Comparison of ENCODE assay signal across 8 cellular contexts in the genomic region with DNA sequence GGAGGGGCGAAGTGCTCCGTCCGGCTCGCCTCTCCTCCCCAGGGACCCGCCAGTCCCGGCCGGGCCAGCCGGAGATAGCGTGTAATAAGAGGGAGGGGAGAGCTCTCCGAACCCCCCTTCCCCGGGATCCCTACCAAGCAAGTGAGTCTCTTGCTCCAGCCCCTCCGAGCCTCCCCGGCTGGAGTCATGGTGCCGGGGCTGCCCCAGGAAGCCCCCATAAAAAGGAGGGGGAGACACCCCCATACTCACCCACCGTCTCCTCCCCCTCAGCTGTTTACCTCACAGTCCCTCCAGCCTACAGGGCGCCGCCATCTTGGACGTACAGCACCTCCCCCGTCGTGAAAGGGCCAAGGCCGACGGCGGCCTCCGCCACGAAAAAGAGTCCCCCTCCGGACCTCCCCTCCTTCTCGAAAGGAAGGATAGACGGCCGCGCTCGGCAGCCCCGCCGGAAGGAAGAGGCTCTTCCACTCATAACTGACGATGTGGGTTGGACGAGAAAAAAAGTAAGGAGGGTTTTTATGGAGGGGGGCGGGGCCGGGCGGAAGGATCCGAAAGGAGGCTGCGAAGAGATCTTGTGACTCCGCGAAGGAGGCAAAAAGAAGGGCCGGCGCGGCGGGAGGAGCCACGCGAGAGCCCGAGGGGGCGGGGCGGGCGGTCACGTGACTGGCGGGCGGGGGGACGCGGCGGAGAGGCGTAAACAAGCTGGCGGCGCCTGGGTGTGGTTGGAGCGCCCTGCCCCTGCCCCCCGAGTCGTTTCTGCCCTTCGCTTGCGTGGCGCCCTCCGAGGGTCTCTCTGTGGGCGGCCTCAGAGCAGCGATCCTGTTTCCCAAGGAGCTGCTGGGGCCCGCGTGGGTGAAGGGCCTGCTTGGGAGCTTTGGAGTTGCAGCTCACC. TPM values are rescaled to one million over a fixed set of nuclear protein-coding genes. Genes with fewer than 3 reads are reported as not detected.
DNase-seq lines count a peak whose midpoint lies in the region; ATAC-seq and TF ChIP-seq lines count a peak whose summit lies in the region.

A gene (minus strand): TSS at position 323 of the 892 bp plus-strand sequence. CDS start 15,744 bp downstream, outside the sequence.

- no peak for TF ChIP-seq RAD21 in liver (IDR thresholded peaks at IDR 0.05)

- H3K36me3 ChIP-seq in liver (ENCODE audit: control insufficient read depth in 4 of 4, insufficient read depth in 3 of 4, low read depth in 1 of 4, low read length in 3 of 4) = no peaks in the 10 kb centered on the region

- DNase-seq in AML-193 (lab: John Stamatoyannopoulos, UW) (peak; percentile 83 to 87), NCI-H774 (lab: John Stamatoyannopoulos, UW) (peak; percentile 95), dermis microvascular lymphatic vessel endothelial cell (ENCODE audit: low read depth in 2 of 2) (peak; percentile 82 to 96)
- peak; percentile 97 to 98 for DNase-seq in activated CD4-positive, alpha-beta T cell treated with anti-CD3 and anti-CD28 coated beads, Interleukin-2, amount 50 U/mL, for 48 hours
- DNase-seq in stimulated activated CD4-positive, alpha-beta T cell treated with anti-CD3 and anti-CD28 coated beads, Interleukin-4, amount 100 ng/mL, for 1 hour = peak; percentile 98

- no peak for TF ChIP-seq CTCF in liver (IDR thresholded peaks at IDR 0.05; ENCODE audit: low read depth, low read length, missing input control)

- under 1% methylated on average over 72 of the region's 72 CpGs for WGBS in liver

- peak within 1 kb of the TSS; percentile 98 for H3K27ac ChIP-seq in liver (ENCODE audit: low read depth in 1 of 2, low read length in 2 of 2)

- H3K27me3 ChIP-seq in liver (ENCODE audit: control insufficient read depth in 4 of 4, insufficient read depth in 4 of 4, low read length in 3 of 4) = no peaks in the 10 kb centered on the region

- peak within 1 kb of the TSS; percentile 95 to 99 (median 96) for H3K4me3 ChIP-seq in liver (ENCODE audit: low read depth in 1 of 3, low read length in 3 of 3)

- ATAC-seq in GM19351 (IDR thresholded peaks at IDR 0.05; ENCODE audit: unreplicated experiment) (peak; percentile 67), HG03565 (IDR thresholded peaks at IDR 0.05; ENCODE audit: unreplicated experiment) (peak; percentile 52)

- H3K4me1 ChIP-seq in liver (ENCODE audit: control insufficient read depth in 4 of 4, insufficient read depth in 4 of 4, low read length in 3 of 4) = peaks cover 3 to 23% (median 18%) of the 10 kb centered on the region in 4 donors

- H3K9ac ChIP-seq in liver (ENCODE audit: low read depth in 1 of 2, low read length in 2 of 2) = peak within 1 kb of the TSS; percentile 79 to 97

- H3K9me3 ChIP-seq in liver (ENCODE audit: control insufficient read depth in 4 of 4, low read length in 3 of 4) = no peaks in the 10 kb centered on the region

TF ChIP-seq in liver, 16 proteins besides CTCF, POLR2A, EP300 and RAD21:
- TF ChIP-seq, protein P1, sequence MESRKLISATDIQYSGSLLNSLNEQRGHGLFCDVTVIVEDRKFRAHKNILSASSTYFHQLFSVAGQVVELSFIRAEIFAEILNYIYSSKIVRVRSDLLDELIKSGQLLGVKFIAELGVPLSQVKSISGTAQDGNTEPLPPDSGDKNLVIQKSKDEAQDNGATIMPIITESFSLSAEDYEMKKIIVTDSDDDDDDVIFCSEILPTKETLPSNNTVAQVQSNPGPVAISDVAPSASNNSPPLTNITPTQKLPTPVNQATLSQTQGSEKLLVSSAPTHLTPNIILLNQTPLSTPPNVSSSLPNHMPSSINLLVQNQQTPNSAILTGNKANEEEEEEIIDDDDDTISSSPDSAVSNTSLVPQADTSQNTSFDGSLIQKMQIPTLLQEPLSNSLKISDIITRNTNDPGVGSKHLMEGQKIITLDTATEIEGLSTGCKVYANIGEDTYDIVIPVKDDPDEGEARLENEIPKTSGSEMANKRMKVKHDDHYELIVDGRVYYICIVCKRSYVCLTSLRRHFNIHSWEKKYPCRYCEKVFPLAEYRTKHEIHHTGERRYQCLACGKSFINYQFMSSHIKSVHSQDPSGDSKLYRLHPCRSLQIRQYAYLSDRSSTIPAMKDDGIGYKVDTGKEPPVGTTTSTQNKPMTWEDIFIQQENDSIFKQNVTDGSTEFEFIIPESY (IDR thresholded peaks at IDR 0.05) = peak; percentile 91
- TF ChIP-seq FOXA2 (IDR thresholded peaks at IDR 0.05) (no peak), HNF4G (IDR thresholded peaks at IDR 0.05) (no peak), SP1 (IDR thresholded peaks at IDR 0.05) (peak; percentile 74), TAF1 (conservative IDR thresholded peaks at IDR 0.05) (peak; percentile 95), GABPA (IDR thresholded peaks at IDR 0.05 in 1 of 2, conservative IDR thresholded peaks at IDR 0.05 in 1 of 2) (peak in 1 of 2 donors; percentile 73), YY1 (IDR thresholded peaks at IDR 0.05) (peak; percentile 99), EGR1 (IDR thresholded peaks at IDR 0.05; ENCODE audit: low read depth in 2 of 2) (peak in 1 of 2 donors; percentile 48), RXRA (IDR thresholded peaks at IDR 0.05) (peak; percentile 28 to 58), NR2F2 (IDR thresholded peaks at IDR 0.05) (peak; percentile 54), FOXA1 (IDR thresholded peaks at IDR 0.05) (no peak), JUND (IDR thresholded peaks at IDR 0.05) (peak; percentile 38 to 60), HNF4A (conservative IDR thresholded peaks at IDR 0.05) (peak in 1 of 2 donors; percentile 2)
- TF ChIP-seq, protein P2, sequence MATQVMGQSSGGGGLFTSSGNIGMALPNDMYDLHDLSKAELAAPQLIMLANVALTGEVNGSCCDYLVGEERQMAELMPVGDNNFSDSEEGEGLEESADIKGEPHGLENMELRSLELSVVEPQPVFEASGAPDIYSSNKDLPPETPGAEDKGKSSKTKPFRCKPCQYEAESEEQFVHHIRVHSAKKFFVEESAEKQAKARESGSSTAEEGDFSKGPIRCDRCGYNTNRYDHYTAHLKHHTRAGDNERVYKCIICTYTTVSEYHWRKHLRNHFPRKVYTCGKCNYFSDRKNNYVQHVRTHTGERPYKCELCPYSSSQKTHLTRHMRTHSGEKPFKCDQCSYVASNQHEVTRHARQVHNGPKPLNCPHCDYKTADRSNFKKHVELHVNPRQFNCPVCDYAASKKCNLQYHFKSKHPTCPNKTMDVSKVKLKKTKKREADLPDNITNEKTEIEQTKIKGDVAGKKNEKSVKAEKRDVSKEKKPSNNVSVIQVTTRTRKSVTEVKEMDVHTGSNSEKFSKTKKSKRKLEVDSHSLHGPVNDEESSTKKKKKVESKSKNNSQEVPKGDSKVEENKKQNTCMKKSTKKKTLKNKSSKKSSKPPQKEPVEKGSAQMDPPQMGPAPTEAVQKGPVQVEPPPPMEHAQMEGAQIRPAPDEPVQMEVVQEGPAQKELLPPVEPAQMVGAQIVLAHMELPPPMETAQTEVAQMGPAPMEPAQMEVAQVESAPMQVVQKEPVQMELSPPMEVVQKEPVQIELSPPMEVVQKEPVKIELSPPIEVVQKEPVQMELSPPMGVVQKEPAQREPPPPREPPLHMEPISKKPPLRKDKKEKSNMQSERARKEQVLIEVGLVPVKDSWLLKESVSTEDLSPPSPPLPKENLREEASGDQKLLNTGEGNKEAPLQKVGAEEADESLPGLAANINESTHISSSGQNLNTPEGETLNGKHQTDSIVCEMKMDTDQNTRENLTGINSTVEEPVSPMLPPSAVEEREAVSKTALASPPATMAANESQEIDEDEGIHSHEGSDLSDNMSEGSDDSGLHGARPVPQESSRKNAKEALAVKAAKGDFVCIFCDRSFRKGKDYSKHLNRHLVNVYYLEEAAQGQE (IDR thresholded peaks at IDR 0.05) = peak; percentile 70
- TF ChIP-seq, protein P3, sequence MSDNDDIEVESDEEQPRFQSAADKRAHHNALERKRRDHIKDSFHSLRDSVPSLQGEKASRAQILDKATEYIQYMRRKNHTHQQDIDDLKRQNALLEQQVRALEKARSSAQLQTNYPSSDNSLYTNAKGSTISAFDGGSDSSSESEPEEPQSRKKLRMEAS (IDR thresholded peaks at IDR 0.05) = no peak
- TF ChIP-seq, protein P4, sequence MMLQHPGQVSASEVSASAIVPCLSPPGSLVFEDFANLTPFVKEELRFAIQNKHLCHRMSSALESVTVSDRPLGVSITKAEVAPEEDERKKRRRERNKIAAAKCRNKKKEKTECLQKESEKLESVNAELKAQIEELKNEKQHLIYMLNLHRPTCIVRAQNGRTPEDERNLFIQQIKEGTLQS (IDR thresholded peaks at IDR 0.05) = peak; percentile 77

RNA-seq across cellular contexts. Expression of the gene that starts here (rescaled TPM):
- total RNA-seq in dermis microvascular lymphatic vessel endothelial cell (15.0 and 23.3 TPM in 2 replicates), liver (10 to 100 TPM; 19.9 to 33.5 TPM)
- 10 to 100 TPM in 1 of 2 donors, 1 to 10 TPM in 1; 4.6 to 11.3 TPM for polyA plus RNA-seq in liver

Comparison
In these comparisons a context has a peak if more than half of its experiments do, and no peak if none do; other contexts are left out.
1. Peak in every context shown above with its lines: DNase-seq, ATAC-seq, H3K4me3 ChIP-seq and H3K27ac ChIP-seq.